Comparison of ENCODE assay signal across 8 cellular contexts in the genomic region with DNA sequence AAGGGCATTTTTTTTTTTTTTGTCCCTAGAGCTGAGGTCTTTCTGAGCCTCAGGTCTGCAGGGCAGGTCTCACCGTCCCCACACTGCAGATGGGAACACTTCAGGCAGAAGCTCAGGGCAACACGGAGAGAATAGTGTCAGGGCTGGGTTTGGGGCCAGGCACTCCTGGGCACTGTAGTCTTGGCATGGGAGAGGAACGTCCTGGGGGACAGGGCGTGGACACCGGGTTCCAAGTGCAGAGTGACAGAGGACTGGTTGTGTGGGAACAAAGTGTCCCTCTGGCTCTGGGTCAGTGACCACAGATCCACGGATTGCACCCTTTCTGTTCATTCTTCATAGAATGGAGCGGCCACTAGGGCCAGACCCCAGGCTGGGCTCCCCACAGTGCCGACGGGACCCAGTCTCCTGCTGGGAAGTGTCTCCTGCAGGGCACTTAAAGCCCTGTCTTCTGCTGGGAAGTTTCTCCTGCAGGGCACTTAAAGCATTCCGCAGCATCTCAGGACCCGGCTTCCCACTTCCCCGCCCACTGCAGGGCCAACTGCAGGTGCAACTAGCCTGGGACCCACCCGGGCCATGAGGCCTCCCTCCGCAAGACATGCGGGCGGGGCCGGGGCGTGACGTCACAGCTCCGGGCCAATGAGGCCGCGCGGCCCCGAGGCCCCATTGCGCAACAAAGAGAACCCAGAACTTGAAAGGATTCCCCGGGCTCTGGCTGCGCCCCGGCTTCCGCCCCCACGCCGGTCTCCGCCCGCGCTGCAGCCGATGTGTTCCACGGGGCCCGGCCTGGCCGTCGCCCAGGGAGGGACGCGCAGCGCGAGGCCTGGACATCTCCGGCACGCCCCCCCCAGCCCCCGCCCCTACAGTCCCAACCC. TPM values are rescaled to one million over a fixed set of nuclear protein-coding genes. Genes with fewer than 3 reads are reported as not detected.
DNase-seq lines count a peak whose midpoint lies in the region; ATAC-seq, FAIRE-seq and TF ChIP-seq lines count a peak whose summit lies in the region.

No MANE protein-coding gene starts in this region.

- peaks cover 0 to 7% of the 10 kb centered on the region in 2 donors for H3K4me1 ChIP-seq in kidney (ENCODE audit: control insufficient read depth in 1 of 2, insufficient read depth in 1 of 2, low read depth in 1 of 2, low read length in 2 of 2)

- H3K4me3 ChIP-seq in bronchial epithelial cell (ENCODE audit: low read depth, low read length) (peak overlapping the region; percentile 72), kidney (ENCODE audit: low read length in 2 of 2) (no peak overlapping the region)

- ATAC-seq in GM19467 (IDR thresholded peaks at IDR 0.05; ENCODE audit: unreplicated experiment) (peak; percentile 55), activated B cell treated with CpG ODN at 0.5 μM for 24 hours (ENCODE audit: low read depth) (peak; percentile 64), HG03039 (IDR thresholded peaks at IDR 0.05; ENCODE audit: unreplicated experiment) (no peak)

- H3K9ac ChIP-seq in kidney (ENCODE audit: low read length in 2 of 2): no peak overlapping the region

- peak; percentile 94 for DNase-seq in AG20443 (ENCODE audit: low spot score)
- peak; percentile 57 for DNase-seq in NCI-H1105 (lab: John Stamatoyannopoulos, UW)
- DNase-seq in activated B cell treated with CpG ODN at 0.5 μM for 24 hours: peak; percentile 57
- DNase-seq in bronchial epithelial cell (ENCODE audit: low read depth): peak; percentile 71
- peak; percentile 94 for DNase-seq in kidney
- DNase-seq in stimulated activated CD4-positive, alpha-beta T cell treated with anti-CD3 and anti-CD28 coated beads, Interleukin-1b, Interleukin-23, amount 100 ng/mL, for 48 hours: peak; percentile 75

- peaks cover 5% of the 10 kb centered on the region for H3K36me3 ChIP-seq in bronchial epithelial cell (ENCODE audit: control insufficient read depth, insufficient read depth, low read length)
- H3K36me3 ChIP-seq in kidney (ENCODE audit: control insufficient read depth in 1 of 2, insufficient read depth in 2 of 2, low read length in 2 of 2): no peaks in the 10 kb centered on the region

- H3K27ac Mint-ChIP-seq in activated B cell treated with CpG ODN at 0.5 μM for 24 hours: no peak overlapping the region

- TF ChIP-seq CTCF in activated B cell treated with CpG ODN at 0.5 μM for 24 hours (IDR thresholded peaks at IDR 0.05) (no peak), bronchial epithelial cell (IDR thresholded peaks at IDR 0.05; ENCODE audit: insufficient read depth, low read length, severe bottlenecking) (no peak), kidney (IDR thresholded peaks at IDR 0.05; ENCODE audit: borderline replicate concordance, extremely low read depth, insufficient read depth) (no peak)

- peak overlapping the region; percentile 25 for H3K4me3 Mint-ChIP-seq in activated B cell treated with CpG ODN at 0.5 μM for 24 hours

- CTCF ChIA-PET in activated B cell treated with CpG ODN at 0.5 μM for 24 hours (lab: Charles Lee): interaction anchor here (0.9 kb wide), 1 partner anchor 86 kb away, joined by 5 read pairs; no protein-coding TSS in a partner anchor

- no peaks in the 10 kb centered on the region for H3K36me3 Mint-ChIP-seq in activated B cell treated with CpG ODN at 0.5 μM for 24 hours (ENCODE audit: low read depth)

- no peak overlapping the region for H3K27ac ChIP-seq in kidney (ENCODE audit: low read depth in 2 of 2, low read length in 2 of 2)

- H3K27me3 Mint-ChIP-seq in activated B cell treated with CpG ODN at 0.5 μM for 24 hours: peaks cover 20% of the 10 kb centered on the region

- POLR2A ChIA-PET in activated B cell treated with CpG ODN at 0.5 μM for 24 hours (lab: Charles Lee): no interaction called here

- H3K27me3 ChIP-seq in bronchial epithelial cell (ENCODE audit: control insufficient read depth, insufficient read depth, low read length): no peaks in the 10 kb centered on the region

- H3K9me3 Mint-ChIP-seq in activated B cell treated with CpG ODN at 0.5 μM for 24 hours: no peaks in the 10 kb centered on the region

- FAIRE-seq in bronchial epithelial cell (lab: Jason Lieb, UNC) (no peak), kidney (lab: Jason Lieb, UNC) (no peak)

- intact Hi-C loops in activated B cell treated with CpG ODN at 0.5 μM for 24 hours (cut with micrococcal nuclease) (loop anchor here (5.0 kb wide), 1 partner anchor 88 kb away; no protein-coding TSS in a partner anchor), kidney (cut with DNase I) (loop anchor here (10.0 kb wide), 1 partner anchor 85 kb away; no protein-coding TSS in a partner anchor)

- no peaks in the 10 kb centered on the region for H3K9me3 ChIP-seq in kidney (ENCODE audit: control insufficient read depth in 1 of 2, low read length in 2 of 2)

- peaks cover 5% of the 10 kb centered on the region for H3K4me1 Mint-ChIP-seq in activated B cell treated with CpG ODN at 0.5 μM for 24 hours

RNA-seq across cellular contexts. Expression of a gene that starts 1.2 kb away (rescaled TPM):
- total RNA-seq in activated B cell treated with CpG ODN at 0.5 μM for 24 hours: 0.12 and 0.22 TPM in 2 replicates
- total RNA-seq in bronchial epithelial cell: 16.5 and 44.2 TPM in 2 replicates
- total RNA-seq in kidney: 8.6 TPM
- 1.1 TPM for polyA plus RNA-seq in kidney (ENCODE audit: insufficient read depth, low read depth, low replicate concordance)

RNA-seq across cellular contexts. Expression of a gene that starts 15.7 kb away (rescaled TPM):
- total RNA-seq in activated B cell treated with CpG ODN at 0.5 μM for 24 hours: not detected in 2 replicates
- total RNA-seq in bronchial epithelial cell: not detected in 2 replicates
- not detected for total RNA-seq in kidney
- polyA plus RNA-seq in kidney (ENCODE audit: insufficient read depth, low read depth, low replicate concordance): not detected

RNA-seq across cellular contexts. Expression of a gene that starts 24.0 kb away (rescaled TPM):
- total RNA-seq in activated B cell treated with CpG ODN at 0.5 μM for 24 hours: 14.8 and 15.7 TPM in 2 replicates
- total RNA-seq in bronchial epithelial cell: 43.3 and 53.4 TPM in 2 replicates
- 73.0 TPM for total RNA-seq in kidney
- polyA plus RNA-seq in kidney (ENCODE audit: insufficient read depth, low read depth, low replicate concordance): 43.4 TPM

RNA-seq across cellular contexts. Expression of a gene that starts 53.8 kb away (rescaled TPM):
- total RNA-seq in activated B cell treated with CpG ODN at 0.5 μM for 24 hours: 3.3 and 4.1 TPM in 2 replicates
- total RNA-seq in bronchial epithelial cell: 6.4 and 6.6 TPM in 2 replicates
- total RNA-seq in kidney: 43.6 TPM
- 7.7 TPM for polyA plus RNA-seq in kidney (ENCODE audit: insufficient read depth, low read depth, low replicate concordance)
